In the genomic region with DNA sequence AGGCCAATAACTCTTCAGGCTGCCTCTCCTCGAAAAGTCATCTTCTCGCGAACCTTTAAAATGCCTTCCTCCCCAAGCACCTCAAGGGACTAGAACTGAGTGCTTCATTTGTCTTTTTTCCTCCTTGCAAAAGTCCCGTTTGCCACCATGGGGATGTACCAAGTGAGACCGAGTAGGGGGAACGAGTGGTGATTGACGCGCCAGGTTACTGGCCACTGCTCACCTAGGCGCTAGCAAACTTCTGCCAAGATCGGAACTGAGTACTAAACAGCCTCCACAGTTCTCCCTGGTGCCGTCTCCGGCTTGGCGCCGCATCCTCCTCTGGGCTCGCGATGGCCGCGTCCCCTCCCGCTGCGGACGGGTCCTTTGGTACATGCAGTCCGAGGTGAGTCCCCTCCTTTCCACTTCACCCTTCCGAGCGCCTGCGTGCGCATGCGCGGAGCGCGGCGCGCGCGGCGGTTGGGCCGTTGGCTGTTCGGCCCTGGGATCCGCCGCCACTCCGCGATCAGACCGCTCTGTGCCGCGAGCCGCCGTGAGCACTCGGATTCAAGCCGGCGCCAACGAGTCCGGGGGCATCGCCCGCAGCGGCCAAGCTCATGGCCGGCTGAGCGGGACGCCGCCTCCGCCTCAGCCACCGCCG, we compare ENCODE assay signal across 8 cellular contexts. TPM values are rescaled to one million over a fixed set of nuclear protein-coding genes. Genes with fewer than 3 reads are reported as not detected.
DNase-seq lines count a peak whose midpoint lies in the region; ATAC-seq, FAIRE-seq and TF ChIP-seq lines count a peak whose summit lies in the region.

A gene (plus strand): TSS at position 402 of the 640 bp plus-strand sequence. CDS start 4,877 bp downstream, outside the sequence.

- peak; percentile 40 for ATAC-seq in GM18868 (IDR thresholded peaks at IDR 0.05; ENCODE audit: unreplicated experiment)
- ATAC-seq in HG03103 (IDR thresholded peaks at IDR 0.05; ENCODE audit: low read depth, unreplicated experiment) = peak; percentile 2
- peak; percentile 17 for ATAC-seq in WTC11

- H3K27me3 Mint-ChIP-seq in WTC11 (ENCODE audit: low read depth) = no peaks in the 10 kb centered on the region; the same call in 1 of the 2 replicates

- H3K27ac ChIP-seq in ACC112 (ENCODE audit: low read depth, low read length) = peak within 1 kb of the TSS; percentile 93

- peaks cover 28% of the 10 kb centered on the region for H3K4me1 ChIP-seq in ACC112 (ENCODE audit: control insufficient read depth, insufficient read depth, low read length, unreplicated experiment)

- H3K36me3 ChIP-seq in ACC112 (ENCODE audit: insufficient read depth, low read length) (no peaks in the 10 kb centered on the region), bronchial epithelial cell (ENCODE audit: control insufficient read depth, insufficient read depth, low read length) (peaks cover 6% of the 10 kb centered on the region)

- TF ChIP-seq CTCF in WTC11 (IDR thresholded peaks at IDR 0.05) (no peak), bronchial epithelial cell (IDR thresholded peaks at IDR 0.05; ENCODE audit: insufficient read depth, low read length, severe bottlenecking) (no peak)

- DNase-seq in NCI-H2171 treated with DMSO at 0.1 percent for 48 hours (lab: John Stamatoyannopoulos, UW) (peak; percentile 83), WTC11 (ENCODE audit: low spot score) (peak; percentile 54), bronchial epithelial cell (ENCODE audit: low read depth) (peak; percentile 41), inferior parietal cortex (ENCODE audit: extremely low spot score) (peak; percentile 76)
- DNase-seq in stimulated activated CD4-positive, alpha-beta T cell treated with anti-CD3 and anti-CD28 coated beads, Interleukin-12 subunit alpha, Interleukin-12 subunit beta, amount 100 ng/mL, for 24 hours (ENCODE audit: low read depth in 2 of 2) = peak; percentile 43 to 54

- H3K79me2 ChIP-seq in ACC112 (ENCODE audit: control insufficient read depth, insufficient read depth, low read length, unreplicated experiment) = peaks cover 46% of the 10 kb centered on the region

- H3K4me3 ChIP-seq in ACC112 (ENCODE audit: low read depth, low read length) (peak within 1 kb of the TSS; percentile 84), bronchial epithelial cell (ENCODE audit: low read depth, low read length) (peak within 1 kb of the TSS; percentile 70)

- POLR2A ChIA-PET in WTC11 (lab: Charles Lee) = interaction anchor here (0.6 to 2.3 kb wide), 9 partner anchors 15 to 338 kb away, joined by 3 to 14 read pairs (median 3); a partner anchor contains a TSS

- FAIRE-seq in bronchial epithelial cell (lab: Jason Lieb, UNC) = no peak

- H3K36me3 Mint-ChIP-seq in WTC11 = peaks cover 35% of the 10 kb centered on the region

- H3K27me3 ChIP-seq in ACC112 (ENCODE audit: insufficient read depth, low read length) (no peaks in the 10 kb centered on the region), bronchial epithelial cell (ENCODE audit: control insufficient read depth, insufficient read depth, low read length) (no peaks in the 10 kb centered on the region)

- H2AFZ ChIP-seq in ACC112 (ENCODE audit: low read length, unreplicated experiment) = peak within 1 kb of the TSS; percentile 29

- H3K27ac Mint-ChIP-seq in WTC11 = peak within 1 kb of the TSS; percentile 99

- H3K9me3 Mint-ChIP-seq in WTC11 = no peaks in the 10 kb centered on the region

- peaks cover 30% of the 10 kb centered on the region for H3K4me1 Mint-ChIP-seq in WTC11

- CTCF ChIA-PET in WTC11 (lab: Charles Lee) = interaction anchor here (0.9 to 1.5 kb wide), 6 partner anchors 18 to 304 kb away, joined by 3 to 18 read pairs (median 6); no protein-coding TSS in a partner anchor

- H3K4me3 Mint-ChIP-seq in WTC11 = peak within 1 kb of the TSS; percentile 90

TF ChIP-seq in WTC11, 78 proteins besides CTCF, POLR2A, EP300 and RAD21:
- no peak for TF ChIP-seq ZNF263 (CRISPR knock-in tag; IDR thresholded peaks at IDR 0.05; ENCODE audit: low read depth)
- TF ChIP-seq, protein P1, sequence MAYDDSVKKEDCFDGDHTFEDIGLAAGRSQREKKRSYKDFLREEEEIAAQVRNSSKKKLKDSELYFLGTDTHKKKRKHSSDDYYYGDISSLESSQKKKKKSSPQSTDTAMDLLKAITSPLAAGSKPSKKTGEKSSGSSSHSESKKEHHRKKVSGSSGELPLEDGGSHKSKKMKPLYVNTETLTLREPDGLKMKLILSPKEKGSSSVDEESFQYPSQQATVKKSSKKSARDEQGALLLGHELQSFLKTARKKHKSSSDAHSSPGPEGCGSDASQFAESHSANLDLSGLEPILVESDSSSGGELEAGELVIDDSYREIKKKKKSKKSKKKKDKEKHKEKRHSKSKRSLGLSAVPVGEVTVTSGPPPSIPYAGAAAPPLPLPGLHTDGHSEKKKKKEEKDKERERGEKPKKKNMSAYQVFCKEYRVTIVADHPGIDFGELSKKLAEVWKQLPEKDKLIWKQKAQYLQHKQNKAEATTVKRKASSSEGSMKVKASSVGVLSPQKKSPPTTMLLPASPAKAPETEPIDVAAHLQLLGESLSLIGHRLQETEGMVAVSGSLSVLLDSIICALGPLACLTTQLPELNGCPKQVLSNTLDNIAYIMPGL (CRISPR knock-in tag; IDR thresholded peaks at IDR 0.05) = peak; percentile 79
- TF ChIP-seq, protein P2, sequence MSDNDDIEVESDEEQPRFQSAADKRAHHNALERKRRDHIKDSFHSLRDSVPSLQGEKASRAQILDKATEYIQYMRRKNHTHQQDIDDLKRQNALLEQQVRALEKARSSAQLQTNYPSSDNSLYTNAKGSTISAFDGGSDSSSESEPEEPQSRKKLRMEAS (CRISPR knock-in tag; IDR thresholded peaks at IDR 0.05) = no peak; the same call in 1 of the 2 replicates
- TF ChIP-seq, protein P3, sequence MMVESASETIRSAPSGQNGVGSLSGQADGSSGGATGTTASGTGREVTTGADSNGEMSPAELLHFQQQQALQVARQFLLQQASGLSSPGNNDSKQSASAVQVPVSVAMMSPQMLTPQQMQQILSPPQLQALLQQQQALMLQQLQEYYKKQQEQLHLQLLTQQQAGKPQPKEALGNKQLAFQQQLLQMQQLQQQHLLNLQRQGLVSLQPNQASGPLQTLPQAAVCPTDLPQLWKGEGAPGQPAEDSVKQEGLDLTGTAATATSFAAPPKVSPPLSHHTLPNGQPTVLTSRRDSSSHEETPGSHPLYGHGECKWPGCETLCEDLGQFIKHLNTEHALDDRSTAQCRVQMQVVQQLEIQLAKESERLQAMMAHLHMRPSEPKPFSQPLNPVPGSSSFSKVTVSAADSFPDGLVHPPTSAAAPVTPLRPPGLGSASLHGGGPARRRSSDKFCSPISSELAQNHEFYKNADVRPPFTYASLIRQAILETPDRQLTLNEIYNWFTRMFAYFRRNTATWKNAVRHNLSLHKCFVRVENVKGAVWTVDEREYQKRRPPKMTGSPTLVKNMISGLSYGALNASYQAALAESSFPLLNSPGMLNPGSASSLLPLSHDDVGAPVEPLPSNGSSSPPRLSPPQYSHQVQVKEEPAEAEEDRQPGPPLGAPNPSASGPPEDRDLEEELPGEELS (CRISPR knock-in tag; IDR thresholded peaks at IDR 0.05) = 0 out of 2 replicates have a peak, but pooled peaks have one; percentile 54

RNA-seq across cellular contexts. Expression of the gene that starts here (rescaled TPM):
- 130 to 150 TPM (median 145 TPM) in 3 replicates for total RNA-seq in WTC11 (2021)
- 54.8 and 100 TPM in 2 replicates for total RNA-seq in bronchial epithelial cell

Comparison
In these comparisons a context has a peak if more than half of its experiments do, and no peak if none do; other contexts are left out.
1. Peak in every context shown above with its lines: DNase-seq, ATAC-seq, H3K4me3 ChIP-seq and H3K27ac ChIP-seq.